1 cellular context compared by ENCODE assay signal in the genomic region with DNA sequence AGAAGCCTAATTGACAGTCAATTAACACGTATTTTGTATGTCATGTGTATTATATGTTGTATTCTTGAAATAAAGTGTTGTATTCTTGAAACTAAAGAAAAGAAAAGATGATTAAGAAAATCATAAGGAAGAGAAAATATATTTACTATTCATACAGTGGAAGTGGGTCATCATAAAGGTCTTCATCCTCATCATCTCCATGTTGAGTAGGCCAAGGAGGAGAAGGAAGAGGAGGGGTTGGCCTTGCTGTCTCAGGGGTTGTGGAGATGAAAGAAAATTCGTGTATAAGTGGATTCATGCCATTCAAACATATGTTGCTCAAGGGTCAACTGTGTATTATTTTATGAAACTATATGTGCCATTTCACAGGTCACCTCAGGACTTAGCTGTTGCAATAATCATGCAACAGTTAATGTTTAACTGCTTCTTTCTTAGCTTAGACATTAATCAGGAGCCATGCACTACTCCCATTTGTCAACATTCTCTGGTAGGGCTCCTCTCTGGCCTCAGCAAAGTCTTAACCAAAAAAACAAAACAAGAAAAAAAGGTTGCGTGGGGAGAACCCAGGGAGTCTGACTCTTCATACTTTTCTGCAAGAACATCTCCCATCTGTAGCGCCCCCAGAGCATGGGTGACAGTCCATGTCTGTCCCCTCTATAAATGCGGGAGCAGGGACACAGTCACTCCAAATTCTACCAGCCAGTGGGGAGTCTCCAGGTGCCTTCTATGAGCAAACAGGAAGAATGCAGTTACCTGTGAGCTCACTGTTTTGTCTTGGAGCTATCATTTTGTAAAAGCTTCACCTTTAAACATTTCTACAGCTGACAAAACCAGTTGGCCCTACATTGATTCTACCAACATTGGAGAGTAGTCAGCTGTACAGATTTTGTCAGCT.
TF ChIP-seq lines count a peak whose summit lies in the region.

No MANE protein-coding gene starts in this region.

TF ChIP-seq in WTC11, 78 proteins besides CTCF, POLR2A, EP300 and RAD21 (continued from another document):
- TF ChIP-seq, protein P1, sequence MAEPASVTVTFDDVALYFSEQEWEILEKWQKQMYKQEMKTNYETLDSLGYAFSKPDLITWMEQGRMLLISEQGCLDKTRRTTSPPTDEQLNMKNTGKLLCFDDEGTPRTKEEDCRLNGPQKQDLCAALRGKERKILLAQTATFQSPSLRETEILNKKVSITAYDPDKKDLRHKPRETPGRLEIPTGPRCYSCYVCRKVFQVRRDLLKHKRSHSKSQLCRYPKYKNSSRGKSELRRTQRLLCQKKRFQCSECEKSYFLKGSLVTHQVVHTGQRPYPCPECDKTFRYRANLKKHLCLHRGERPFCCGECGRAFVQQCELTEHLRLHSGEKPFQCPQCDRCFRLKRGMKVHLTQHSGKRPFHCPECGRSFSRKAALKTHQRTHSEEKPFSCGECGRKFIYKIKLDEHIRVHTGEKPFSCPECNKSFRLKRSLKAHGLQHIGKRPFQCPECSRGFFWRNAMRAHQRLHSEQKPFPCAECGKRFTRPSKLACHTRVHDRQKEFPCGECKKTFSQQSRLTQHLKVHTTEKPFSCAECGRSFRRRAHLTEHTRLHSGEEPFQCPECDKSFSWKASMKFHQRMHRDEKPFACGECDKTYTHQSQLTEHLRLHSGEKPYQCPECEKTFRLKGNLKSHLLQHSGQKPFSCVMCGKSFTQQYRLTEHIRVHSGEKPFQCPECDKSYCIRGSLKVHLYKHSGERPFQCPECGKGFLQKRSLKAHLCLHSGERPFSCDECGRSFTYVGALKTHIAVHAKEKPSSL (CRISPR knock-in tag; conservative IDR thresholded peaks at IDR 0.05), result peak; percentile 56; the same call in 1 of the 2 replicates
- no peak for TF ChIP-seq SMAD4 (CRISPR knock-in tag; IDR thresholded peaks at IDR 0.05)
- TF ChIP-seq, protein P2, sequence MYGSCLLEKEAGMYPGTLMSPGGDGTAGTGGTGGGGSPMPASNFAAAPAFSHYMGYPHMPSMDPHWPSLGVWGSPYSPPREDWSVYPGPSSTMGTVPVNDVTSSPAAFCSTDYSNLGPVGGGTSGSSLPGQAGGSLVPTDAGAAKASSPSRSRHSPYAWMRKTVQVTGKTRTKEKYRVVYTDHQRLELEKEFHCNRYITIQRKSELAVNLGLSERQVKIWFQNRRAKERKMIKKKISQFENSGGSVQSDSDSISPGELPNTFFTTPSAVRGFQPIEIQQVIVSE (CRISPR knock-in tag; IDR thresholded peaks at IDR 0.05; ENCODE audit: borderline replicate concordance), result no peak
- TF ChIP-seq, protein P3, sequence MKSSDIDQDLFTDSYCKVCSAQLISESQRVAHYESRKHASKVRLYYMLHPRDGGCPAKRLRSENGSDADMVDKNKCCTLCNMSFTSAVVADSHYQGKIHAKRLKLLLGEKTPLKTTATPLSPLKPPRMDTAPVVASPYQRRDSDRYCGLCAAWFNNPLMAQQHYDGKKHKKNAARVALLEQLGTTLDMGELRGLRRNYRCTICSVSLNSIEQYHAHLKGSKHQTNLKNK (CRISPR knock-in tag; IDR thresholded peaks at IDR 0.05), result no peak; the same call in none of the 2 replicates
- TF ChIP-seq JAZF1 (CRISPR knock-in tag; IDR thresholded peaks at IDR 0.05), result no peak
- no peak for TF ChIP-seq SOX15 (CRISPR knock-in tag; IDR thresholded peaks at IDR 0.05)
- TF ChIP-seq, protein P4, sequence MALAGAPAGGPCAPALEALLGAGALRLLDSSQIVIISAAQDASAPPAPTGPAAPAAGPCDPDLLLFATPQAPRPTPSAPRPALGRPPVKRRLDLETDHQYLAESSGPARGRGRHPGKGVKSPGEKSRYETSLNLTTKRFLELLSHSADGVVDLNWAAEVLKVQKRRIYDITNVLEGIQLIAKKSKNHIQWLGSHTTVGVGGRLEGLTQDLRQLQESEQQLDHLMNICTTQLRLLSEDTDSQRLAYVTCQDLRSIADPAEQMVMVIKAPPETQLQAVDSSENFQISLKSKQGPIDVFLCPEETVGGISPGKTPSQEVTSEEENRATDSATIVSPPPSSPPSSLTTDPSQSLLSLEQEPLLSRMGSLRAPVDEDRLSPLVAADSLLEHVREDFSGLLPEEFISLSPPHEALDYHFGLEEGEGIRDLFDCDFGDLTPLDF (CRISPR knock-in tag; IDR thresholded peaks at IDR 0.05), result no peak
- TF ChIP-seq FOXP1 (CRISPR knock-in tag; IDR thresholded peaks at IDR 0.05; ENCODE audit: borderline replicate concordance), result no peak
- TF ChIP-seq, protein P5, sequence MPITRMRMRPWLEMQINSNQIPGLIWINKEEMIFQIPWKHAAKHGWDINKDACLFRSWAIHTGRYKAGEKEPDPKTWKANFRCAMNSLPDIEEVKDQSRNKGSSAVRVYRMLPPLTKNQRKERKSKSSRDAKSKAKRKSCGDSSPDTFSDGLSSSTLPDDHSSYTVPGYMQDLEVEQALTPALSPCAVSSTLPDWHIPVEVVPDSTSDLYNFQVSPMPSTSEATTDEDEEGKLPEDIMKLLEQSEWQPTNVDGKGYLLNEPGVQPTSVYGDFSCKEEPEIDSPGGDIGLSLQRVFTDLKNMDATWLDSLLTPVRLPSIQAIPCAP (CRISPR knock-in tag; IDR thresholded peaks at IDR 0.05), result no peak
- TF ChIP-seq, protein P6, sequence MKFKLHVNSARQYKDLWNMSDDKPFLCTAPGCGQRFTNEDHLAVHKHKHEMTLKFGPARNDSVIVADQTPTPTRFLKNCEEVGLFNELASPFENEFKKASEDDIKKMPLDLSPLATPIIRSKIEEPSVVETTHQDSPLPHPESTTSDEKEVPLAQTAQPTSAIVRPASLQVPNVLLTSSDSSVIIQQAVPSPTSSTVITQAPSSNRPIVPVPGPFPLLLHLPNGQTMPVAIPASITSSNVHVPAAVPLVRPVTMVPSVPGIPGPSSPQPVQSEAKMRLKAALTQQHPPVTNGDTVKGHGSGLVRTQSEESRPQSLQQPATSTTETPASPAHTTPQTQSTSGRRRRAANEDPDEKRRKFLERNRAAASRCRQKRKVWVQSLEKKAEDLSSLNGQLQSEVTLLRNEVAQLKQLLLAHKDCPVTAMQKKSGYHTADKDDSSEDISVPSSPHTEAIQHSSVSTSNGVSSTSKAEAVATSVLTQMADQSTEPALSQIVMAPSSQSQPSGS (CRISPR knock-in tag; IDR thresholded peaks at IDR 0.05; ENCODE audit: borderline replicate concordance, low read depth), result no peak
- TF ChIP-seq SMAD3 (CRISPR knock-in tag; IDR thresholded peaks at IDR 0.05; ENCODE audit: borderline replicate concordance), result no peak
- no peak for TF ChIP-seq ZBTB21 (CRISPR knock-in tag; IDR thresholded peaks at IDR 0.05; ENCODE audit: borderline replicate concordance)
- TF ChIP-seq, protein P7, sequence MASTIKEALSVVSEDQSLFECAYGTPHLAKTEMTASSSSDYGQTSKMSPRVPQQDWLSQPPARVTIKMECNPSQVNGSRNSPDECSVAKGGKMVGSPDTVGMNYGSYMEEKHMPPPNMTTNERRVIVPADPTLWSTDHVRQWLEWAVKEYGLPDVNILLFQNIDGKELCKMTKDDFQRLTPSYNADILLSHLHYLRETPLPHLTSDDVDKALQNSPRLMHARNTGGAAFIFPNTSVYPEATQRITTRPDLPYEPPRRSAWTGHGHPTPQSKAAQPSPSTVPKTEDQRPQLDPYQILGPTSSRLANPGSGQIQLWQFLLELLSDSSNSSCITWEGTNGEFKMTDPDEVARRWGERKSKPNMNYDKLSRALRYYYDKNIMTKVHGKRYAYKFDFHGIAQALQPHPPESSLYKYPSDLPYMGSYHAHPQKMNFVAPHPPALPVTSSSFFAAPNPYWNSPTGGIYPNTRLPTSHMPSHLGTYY (CRISPR knock-in tag; IDR thresholded peaks at IDR 0.05), result peak; percentile 30
